ENCODE assay signal across 10 cellular contexts in genomic region chr14:69573205-69573840, GRCh38. TPM values are rescaled to one million over a fixed set of nuclear protein-coding genes. Genes with fewer than 3 reads are reported as not detected.
DNase-seq lines count a peak whose midpoint lies in the region; ATAC-seq, FAIRE-seq and TF ChIP-seq lines count a peak whose summit lies in the region.
"Had no signal": no experiment of that assay in that cellular context is flagged by ENCODE, and none has a peak within 500 bp of the region (broad histone marks: within the 10 kb centered on the region; RNA-seq: fewer than 3 reads in every experiment).

No MANE protein-coding gene starts in this region.

- H3K4me1 ChIP-seq in ectodermal cell (ENCODE audit: control insufficient read depth, insufficient read depth, low read length) (peaks cover 5% of the 10 kb centered on the region), psoas muscle (peaks cover 29% of the 10 kb centered on the region), gastroesophageal sphincter (peaks cover 0 to 41% (median 26%) of the 10 kb centered on the region in 3 donors)

- WGBS in ectodermal cell, 2 experiments = 82 to 86% methylated on average over 52 of the region's 52 CpGs
- 12 to 32% (median 17%) methylated on average over 46 to 52 of the region's 52 CpGs for WGBS in psoas muscle, 3 donors
- 20% methylated on average over 13 of the region's 52 CpGs; no CpG with 5 or more reads in 1 of the 2 donors for WGBS in gastroesophageal sphincter (ENCODE audit: low coverage in 1 of 2), 2 donors

- no peak for TF ChIP-seq POLR2A in gastroesophageal sphincter (IDR thresholded peaks at IDR 0.05)

- no peak for TF ChIP-seq EP300 in gastroesophageal sphincter (IDR thresholded peaks at IDR 0.05)

- intact Hi-C loops in psoas muscle (cut with DNase I) = loop anchor here (5.0 kb wide), 2 partner anchors 36 to 331 kb away; no protein-coding TSS in a partner anchor

- H3K27ac ChIP-seq in ectodermal cell (ENCODE audit: insufficient read depth, low read depth, low read length, poor library complexity, severe bottlenecking) (peak overlapping the region; percentile 95), psoas muscle (no peak overlapping the region), gastroesophageal sphincter (no peak overlapping the region)

- no peaks in the 10 kb centered on the region for H3K9me3 ChIP-seq in ectodermal cell (ENCODE audit: control insufficient read depth, low read length)
- no peaks in the 10 kb centered on the region for H3K9me3 ChIP-seq in psoas muscle
- no peaks in the 10 kb centered on the region for H3K9me3 ChIP-seq in gastroesophageal sphincter

- DNase-seq in D721Med (ENCODE audit: insufficient read length, low spot score) (peak; percentile 69), HuH-7 (ENCODE audit: low spot score) (peak; percentile 18), psoas muscle (peak in 1 of 2 donors; percentile 13), NCI-H510A (lab: John Stamatoyannopoulos, UW) (no peak)
- DNase-seq: activated CD4-positive, CD25-positive, alpha-beta regulatory T cell; NK-92 treated with Interleukin-12 subunit alpha and Interleukin-12 subunit beta, amount 100 ng/mL, for 24 hours had no signal

- no peak for FAIRE-seq in D721Med (lab: Jason Lieb, UNC)

- H3K36me3 ChIP-seq in ectodermal cell (ENCODE audit: control insufficient read depth, insufficient read depth, low read length) = peaks cover 12% of the 10 kb centered on the region
- H3K36me3 ChIP-seq in psoas muscle (ENCODE audit: insufficient read depth in 1 of 2, low read depth in 1 of 2) = no peaks in the 10 kb centered on the region
- H3K36me3 ChIP-seq in gastroesophageal sphincter = no peaks in the 10 kb centered on the region

- TF ChIP-seq CTCF in D721Med (IDR thresholded peaks at IDR 0.05; ENCODE audit: insufficient read depth, missing control alignments) (no peak), psoas muscle (IDR thresholded peaks at IDR 0.05) (no peak), gastroesophageal sphincter (IDR thresholded peaks at IDR 0.05) (no peak)

- peak overlapping the region; percentile 54 for H3K4me3 ChIP-seq in ectodermal cell (ENCODE audit: insufficient read depth, low read depth, low read length)
- peak overlapping the region; percentile 66 for H3K4me3 ChIP-seq in psoas muscle
- H3K4me3 ChIP-seq in gastroesophageal sphincter = peak overlapping the region in 1 of 2 donors; percentile 54

- H3K27me3 ChIP-seq in ectodermal cell (ENCODE audit: control insufficient read depth, insufficient read depth, low read length, poor library complexity, severe bottlenecking) (peaks cover 39% of the 10 kb centered on the region), psoas muscle (ENCODE audit: insufficient read depth in 3 of 3, low read length in 2 of 3) (peaks cover 0 to 87% (median 26%) of the 10 kb centered on the region in 3 donors), gastroesophageal sphincter (peaks cover 92% of the 10 kb centered on the region)

- ATAC-seq in psoas muscle (no peak), GM21619 (IDR thresholded peaks at IDR 0.05; ENCODE audit: unreplicated experiment) (no peak), gastroesophageal sphincter (no peak)

RNA-seq across cellular contexts. Expression of gene CCDC177, which starts 1.3 kb away (rescaled TPM):
- 5.9 TPM for polyA plus RNA-seq in ectodermal cell (2013, experiment 1 of 4)
- 10.8 TPM for polyA plus RNA-seq in ectodermal cell (2013, experiment 2 of 4)
- 7.2 TPM for polyA plus RNA-seq in ectodermal cell (2013, experiment 3 of 4)
- polyA plus RNA-seq in ectodermal cell (2013, experiment 4 of 4) = 7.7 TPM
- total RNA-seq in psoas muscle = not detected
- not detected for polyA plus RNA-seq in psoas muscle
- not detected for total RNA-seq in gastroesophageal sphincter
- total RNA-seq: fibroblast of villous mesenchyme had no signal

RNA-seq across cellular contexts. Expression of gene SUSD6, which starts 38.1 kb away (rescaled TPM):
- 4.8 TPM for polyA plus RNA-seq in ectodermal cell (2013, experiment 1 of 4)
- 6.7 TPM for polyA plus RNA-seq in ectodermal cell (2013, experiment 2 of 4)
- 4.8 TPM for polyA plus RNA-seq in ectodermal cell (2013, experiment 3 of 4)
- polyA plus RNA-seq in ectodermal cell (2013, experiment 4 of 4) = 4.9 TPM
- 10 to 100 TPM; 14.9 to 23.4 (median 22.4) TPM for total RNA-seq in psoas muscle
- polyA plus RNA-seq in psoas muscle = 10 to 100 TPM in 2 of 3 donors, 1 to 10 TPM in 1; 6.9 to 13.3 (median 11.7) TPM
- total RNA-seq in gastroesophageal sphincter = 10 to 100 TPM; 24.4 to 40.6 (median 38.5) TPM
